In genomic region chr2:200483729-200484198, GRCh38 we compare ENCODE assay signal across 8 cellular contexts. TPM values are rescaled to one million over a fixed set of nuclear protein-coding genes. Genes with fewer than 3 reads are reported as not detected.
DNase-seq lines count a peak whose midpoint lies in the region; ATAC-seq lines count a peak whose summit lies in the region.

No MANE protein-coding gene starts in this region.

- peaks cover 9% of the 10 kb centered on the region for H3K4me1 Mint-ChIP-seq in activated T-cell treated with anti-CD3 and anti-CD28 coated beads, Interleukin-2, amount 50 U/mL, for 24 hours (ENCODE audit: low read depth)

- no peaks in the 10 kb centered on the region for H3K27me3 ChIP-seq in Karpas-422 (ENCODE audit: low read length)

- no peaks in the 10 kb centered on the region for H3K4me1 ChIP-seq in Karpas-422 (ENCODE audit: low read length)

- H3K27ac ChIP-seq in Karpas-422 (ENCODE audit: low read length), result no peak overlapping the region

- no peaks in the 10 kb centered on the region for H3K9me3 Mint-ChIP-seq in activated T-cell treated with anti-CD3 and anti-CD28 coated beads, Interleukin-2, amount 50 U/mL, for 24 hours

- H3K4me2 ChIP-seq in Karpas-422 (ENCODE audit: low read depth, low read length, poor library complexity, severe bottlenecking), result no peak overlapping the region

- no peaks in the 10 kb centered on the region for H3K9me3 ChIP-seq in Karpas-422 (ENCODE audit: low read length)

- H3K36me3 ChIP-seq in Karpas-422 (ENCODE audit: insufficient read depth, low read length), result no peaks in the 10 kb centered on the region

- ATAC-seq in GM21786 (IDR thresholded peaks at IDR 0.05; ENCODE audit: unreplicated experiment), result peak; percentile 52

- no peak overlapping the region for H3K4me3 Mint-ChIP-seq in activated T-cell treated with anti-CD3 and anti-CD28 coated beads, Interleukin-2, amount 50 U/mL, for 24 hours

- no peaks in the 10 kb centered on the region for H3K79me2 ChIP-seq in Karpas-422 (ENCODE audit: low read length)

- no peak overlapping the region for H3K9ac ChIP-seq in Karpas-422 (ENCODE audit: low read length)

- H3K36me3 Mint-ChIP-seq in activated T-cell treated with anti-CD3 and anti-CD28 coated beads, Interleukin-2, amount 50 U/mL, for 24 hours (ENCODE audit: low read depth), result peaks cover 6% of the 10 kb centered on the region

- no peaks in the 10 kb centered on the region for H3K27me3 Mint-ChIP-seq in activated T-cell treated with anti-CD3 and anti-CD28 coated beads, Interleukin-2, amount 50 U/mL, for 24 hours

- no peak overlapping the region for H3K27ac Mint-ChIP-seq in activated T-cell treated with anti-CD3 and anti-CD28 coated beads, Interleukin-2, amount 50 U/mL, for 24 hours

- DNase-seq in activated T-cell treated with anti-CD3 and anti-CD28 coated beads for 48 hours (ENCODE audit: low read depth) (peak; percentile 36), Karpas-422 (peak; percentile 73), SW480 (ENCODE audit: low spot score) (peak; percentile 59), iPS DF 4.7 (ENCODE audit: extremely low read depth, low spot score) (peak; percentile 51), dedifferentiated amniotic fluid mesenchymal stem cell (ENCODE audit: extremely low spot score) (no peak), activated gamma-delta T cell (lab: John Stamatoyannopoulos, UW) (no peak)
- DNase-seq in activated T-cell treated with anti-CD3 and anti-CD28 coated beads, Interleukin-2, amount 50 U/mL, for 24 hours, result no peak

- H4K20me1 ChIP-seq in Karpas-422 (ENCODE audit: insufficient read depth, low read depth, low read length), result no peaks in the 10 kb centered on the region

- H3K4me3 ChIP-seq in Karpas-422 (ENCODE audit: low read length), result no peak overlapping the region

- no peaks in the 10 kb centered on the region for H3K9me2 ChIP-seq in Karpas-422 (replicated peaks; ENCODE audit: insufficient read depth, low read length)

- H2AFZ ChIP-seq in Karpas-422 (ENCODE audit: low read length), result no peak overlapping the region

RNA-seq across cellular contexts. Expression of gene KCTD18, which starts 26.1 kb away (rescaled TPM):
- 24.6 and 28.1 TPM in 2 replicates for total RNA-seq in Karpas-422 (2014; rRNA removed; shearing (Covaris generic); ENCODE audit: low replicate concordance)

RNA-seq across cellular contexts. Expression of gene SGO2, which starts 42.2 kb away (rescaled TPM):
- 14.3 and 32.3 TPM in 2 replicates for total RNA-seq in Karpas-422 (2014; rRNA removed; shearing (Covaris generic); ENCODE audit: low replicate concordance)

Comparison
In these comparisons a context has a peak if more than half of its experiments do, and no peak if none do; other contexts are left out.
1. DNase-seq: peak in activated T-cell treated with anti-CD3 and anti-CD28 coated beads for 48 hours (single experiment), Karpas-422 (single experiment), SW480 (single experiment) and iPS DF 4.7 (single experiment); none in activated T-cell treated with anti-CD3 and anti-CD28 coated beads, Interleukin-2, amount 50 U/mL, for 24 hours (single experiment), dedifferentiated amniotic fluid mesenchymal stem cell (single experiment) and activated gamma-delta T cell (single experiment).